Comparison of ENCODE assay signal across 9 cellular contexts in the genomic region with DNA sequence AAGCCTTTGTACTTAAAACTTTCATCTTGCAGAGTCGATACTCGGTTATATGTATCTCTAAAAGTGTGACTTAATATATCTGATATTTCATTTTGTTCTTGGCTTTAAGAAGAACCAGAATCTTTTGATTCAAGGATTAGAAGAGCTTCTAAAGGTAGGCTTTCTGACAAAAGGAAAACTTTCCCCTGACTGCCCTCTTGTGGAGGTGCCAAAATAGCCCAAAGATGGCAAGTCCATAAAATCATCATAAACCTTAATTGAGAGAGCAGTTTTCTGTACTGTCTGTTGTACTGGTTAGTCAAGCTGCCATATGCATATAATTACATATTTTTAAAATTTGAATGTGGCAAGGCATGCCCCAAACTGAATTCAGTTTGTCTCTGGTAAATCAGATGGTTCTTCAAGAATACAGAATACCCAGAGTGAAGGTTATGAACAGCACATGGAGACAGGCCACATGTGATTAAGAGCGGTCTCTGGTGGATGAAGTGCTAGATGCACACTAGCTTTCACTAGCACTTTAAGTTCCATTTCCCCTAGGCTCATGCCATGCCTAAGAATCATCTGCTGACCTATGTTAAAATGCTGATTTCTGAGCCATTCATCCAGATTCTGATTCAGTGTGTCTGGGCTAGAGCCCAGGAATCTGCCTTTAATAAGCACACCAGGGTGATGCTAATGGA. TPM values are rescaled to one million over a fixed set of nuclear protein-coding genes. Genes with fewer than 3 reads are reported as not detected.
DNase-seq lines count a peak whose midpoint lies in the region; ATAC-seq and TF ChIP-seq lines count a peak whose summit lies in the region.
"Had no signal": no experiment of that assay in that cellular context is flagged by ENCODE, and none has a peak within 500 bp of the region (broad histone marks: within the 10 kb centered on the region; RNA-seq: fewer than 3 reads in every experiment).

No MANE protein-coding gene starts in this region.

- H3K9me2 ChIP-seq in Loucy (replicated peaks; ENCODE audit: low read depth, low read length) (no peaks in the 10 kb centered on the region), PC-3 (replicated peaks; ENCODE audit: low read length) (no peaks in the 10 kb centered on the region)

- ATAC-seq in DND-41 (ENCODE audit: insufficient read depth, low read depth) (no peak), PC-3 (peak; percentile 54), GM18873 (IDR thresholded peaks at IDR 0.05; ENCODE audit: low FRiP score, unreplicated experiment) (no peak), HG03175 (IDR thresholded peaks at IDR 0.05; ENCODE audit: unreplicated experiment) (no peak)
- no peak for ATAC-seq in activated CD4-positive, CD25-positive, alpha-beta regulatory T cell treated with anti-CD3 and anti-CD28 coated beads, Interleukin-2, amount 50 U/mL, for 24 hours

- no peak overlapping the region for H3K9ac ChIP-seq in DND-41 (ENCODE audit: low read depth, low read length)
- no peak overlapping the region for H3K9ac ChIP-seq in Loucy (ENCODE audit: low read depth, low read length, poor library complexity, severe bottlenecking)
- no peak overlapping the region for H3K9ac ChIP-seq in PC-3 (ENCODE audit: low read length)

- H3K79me2 ChIP-seq in DND-41 (ENCODE audit: insufficient read depth, low read length) (no peaks in the 10 kb centered on the region), Loucy (ENCODE audit: insufficient read depth, low read length) (no peaks in the 10 kb centered on the region), PC-3 (ENCODE audit: low read length) (no peaks in the 10 kb centered on the region)

- BruUV-seq in PC-3 (replicated peaks; lab: Mats Ljungman, UMichigan), result no TSS peak

- H3K9me3 ChIP-seq in DND-41 (ENCODE audit: insufficient read depth, low read length, severe bottlenecking) (no peaks in the 10 kb centered on the region), Loucy (ENCODE audit: insufficient read depth, low read depth, low read length) (no peaks in the 10 kb centered on the region), PC-3 (ENCODE audit: low read length) (no peaks in the 10 kb centered on the region)

- H3K27me3 ChIP-seq in DND-41 (ENCODE audit: insufficient read depth, low read length, poor library complexity) (no peaks in the 10 kb centered on the region), Loucy (ENCODE audit: insufficient read depth, low read length, poor library complexity, severe bottlenecking) (no peaks in the 10 kb centered on the region), PC-3 (ENCODE audit: low read length) (no peaks in the 10 kb centered on the region)

- TF ChIP-seq CTCF in DND-41 (IDR thresholded peaks at IDR 0.05; ENCODE audit: borderline replicate concordance, extremely low read depth, low read length, poor library complexity, severe bottlenecking) (peak; percentile 54), Loucy (conservative IDR thresholded peaks at IDR 0.05; ENCODE audit: low read length) (peak; percentile 63), PC-3 (conservative IDR thresholded peaks at IDR 0.05; ENCODE audit: low read depth, low read length) (peak; percentile 79)

- H4K20me1 ChIP-seq in DND-41 (ENCODE audit: insufficient read depth, low read length) (no peaks in the 10 kb centered on the region), Loucy (ENCODE audit: insufficient read depth, low read length, poor library complexity, severe bottlenecking) (no peaks in the 10 kb centered on the region), PC-3 (ENCODE audit: low read length) (no peaks in the 10 kb centered on the region)

- H3K36me3 ChIP-seq in DND-41 (ENCODE audit: insufficient read depth, low read length) (no peaks in the 10 kb centered on the region), Loucy (ENCODE audit: insufficient read depth, low read length) (no peaks in the 10 kb centered on the region), PC-3 (ENCODE audit: low read depth, low read length) (no peaks in the 10 kb centered on the region)

- no peak overlapping the region for H2AFZ ChIP-seq in DND-41 (ENCODE audit: low read depth, low read length)
- H2AFZ ChIP-seq in Loucy (ENCODE audit: low read length), result no peak overlapping the region
- no peak overlapping the region for H2AFZ ChIP-seq in PC-3 (ENCODE audit: low read length)

- H3K4me2 ChIP-seq in DND-41 (ENCODE audit: insufficient read depth, low read length), result no peak overlapping the region
- H3K4me2 ChIP-seq in Loucy (ENCODE audit: low read depth, low read length, poor library complexity, severe bottlenecking), result no peak overlapping the region
- no peak overlapping the region for H3K4me2 ChIP-seq in PC-3 (ENCODE audit: low read length)

- POLR2A ChIA-PET in PC-3 (lab: Charles Lee; ENCODE audit: unreplicated experiment), result no interaction called here

- CTCF ChIA-PET in PC-3 (lab: Charles Lee), result interaction anchor here (0.7 to 1.1 kb wide), 3 partner anchors 397 to 1165 kb away, joined by 3 to 4 read pairs (median 3); no protein-coding TSS in a partner anchor

- H3K27ac ChIP-seq in DND-41 (ENCODE audit: low read length) (no peak overlapping the region), PC-3 (ENCODE audit: low read length) (no peak overlapping the region)

- intact Hi-C loops in PC-3 (cut with micrococcal nuclease), result loop anchor here (5.0 kb wide), 1 partner anchor 1164 kb away; no protein-coding TSS in a partner anchor

- H3K4me1 ChIP-seq in DND-41 (ENCODE audit: insufficient read depth, low read length) (no peaks in the 10 kb centered on the region), Loucy (ENCODE audit: insufficient read depth, low read length, poor library complexity, severe bottlenecking) (no peaks in the 10 kb centered on the region), PC-3 (ENCODE audit: insufficient read depth, low read length) (no peaks in the 10 kb centered on the region)

- DNase-seq in DND-41, result peak; percentile 6
- peak; percentile 64 for DNase-seq in PC-3
- peak; percentile 25 for DNase-seq in inferior parietal cortex (ENCODE audit: extremely low spot score)
- no peak for DNase-seq in stimulated activated CD4-positive, alpha-beta T cell treated with anti-CD3 and anti-CD28 coated beads, Interleukin-4, amount 100 ng/mL, for 4 hours
- DNase-seq: hippocampal formation had no signal

- H3F3A ChIP-seq in Loucy (ENCODE audit: low read depth) (no peaks in the 10 kb centered on the region), PC-3 (ENCODE audit: low read length, unreplicated experiment) (no peaks in the 10 kb centered on the region)

- no peak overlapping the region for H3K4me3 ChIP-seq in DND-41 (ENCODE audit: low read depth in 1 of 2, low read length in 2 of 2)
- H3K4me3 ChIP-seq in Loucy (ENCODE audit: low read length, poor library complexity, severe bottlenecking), result no peak overlapping the region
- no peak overlapping the region for H3K4me3 ChIP-seq in PC-3 (ENCODE audit: low read length)

RNA-seq across cellular contexts. Expression of a gene that starts 27.7 kb away (rescaled TPM):
- total RNA-seq in PC-3 (2014; rRNA removed), result not detected in 2 replicates

RNA-seq across cellular contexts. Expression of a gene that starts 57.3 kb away (rescaled TPM):
- 0.33 and 2.8 TPM in 2 replicates for total RNA-seq in PC-3 (2014; rRNA removed)

Comparison
In these comparisons a context has a peak if more than half of its experiments do, and no peak if none do; other contexts are left out.
1. DNase-seq: peak in DND-41 (single experiment), PC-3 (single experiment) and inferior parietal cortex (single experiment); none in stimulated activated CD4-positive, alpha-beta T cell treated with anti-CD3 and anti-CD28 coated beads, Interleukin-4, amount 100 ng/mL, for 4 hours (0 of 2).
2. Peak in every context shown above with its lines, with median percentiles within 50 percentile points of each other: CTCF ChIP-seq.